In the genomic region with DNA sequence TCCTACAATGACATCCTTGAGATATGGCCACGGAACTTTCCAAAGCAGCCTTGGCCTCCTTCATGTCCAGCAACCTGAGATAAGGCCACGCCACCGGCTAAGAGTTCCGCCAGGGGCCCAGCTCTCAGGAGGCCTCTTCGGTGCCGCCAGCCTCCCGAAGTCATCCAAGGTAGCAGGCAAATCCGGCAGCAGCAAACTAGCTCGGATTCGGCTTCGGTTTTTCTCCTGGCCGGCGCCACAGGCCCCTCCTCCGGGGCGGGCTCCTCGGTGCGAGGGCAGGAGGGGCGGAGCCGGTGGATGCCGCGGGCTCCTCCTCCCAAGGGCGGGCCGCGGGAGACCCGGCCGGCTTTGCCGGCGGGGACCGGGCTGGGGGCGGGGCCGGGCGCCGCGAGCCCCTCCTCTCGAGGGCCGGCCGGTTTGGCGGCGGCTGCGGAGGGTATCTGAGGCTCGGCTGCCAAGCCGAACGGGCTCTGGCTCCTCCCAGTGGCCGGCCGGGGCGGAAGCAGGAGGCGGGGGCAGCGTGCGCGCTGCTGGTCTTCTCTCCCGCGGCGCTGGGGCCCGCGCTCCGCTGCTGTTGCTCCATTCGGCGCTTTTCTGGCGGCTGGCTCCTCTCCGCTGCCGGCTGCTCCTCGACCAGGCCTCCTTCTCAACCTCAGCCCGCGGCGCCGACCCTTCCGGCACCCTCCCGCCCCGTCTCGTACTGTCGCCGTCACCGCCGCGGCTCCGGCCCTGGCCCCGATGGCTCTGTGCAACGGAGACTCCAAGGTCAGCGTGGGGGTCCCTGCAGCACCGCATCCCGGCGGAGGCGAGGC, we compare ENCODE assay signal across 8 cellular contexts. TPM values are rescaled to one million over a fixed set of nuclear protein-coding genes. Genes with fewer than 3 reads are reported as not detected.
A peak's percentile ranks its signal among the peaks of the same experiment; 100 is the strongest.
DNase-seq lines count a peak whose midpoint lies in the region; ATAC-seq, FAIRE-seq and TF ChIP-seq lines count a peak whose summit lies in the region.

A gene (plus strand): TSS at position 518 of the 812 bp plus-strand sequence. CDS start 221 bp downstream, at position 739.

- POLR2A ChIA-PET in AG04450 (lab: Yijun Ruan, JAX): interaction anchor here (1.0 to 1.9 kb wide), 2 partner anchors 17 to 64 kb away, joined by 6 to 7 read pairs; a partner anchor contains a TSS

- H3K27me3 ChIP-seq in AG04450 (ENCODE audit: control insufficient read depth, insufficient read depth, low read length): no peaks in the 10 kb centered on the region
- no peaks in the 10 kb centered on the region for H3K27me3 ChIP-seq in bronchial epithelial cell (ENCODE audit: control insufficient read depth, insufficient read depth, low read length)

- H3K9me3 ChIP-seq in AG04450 (ENCODE audit: control insufficient read depth, insufficient read depth, low read length): no peaks in the 10 kb centered on the region; the same call in 1 of the 2 replicates

- CTCF ChIA-PET in AG04450 (lab: Charles Lee): interaction anchor here (0.5 to 1.2 kb wide), 7 partner anchors 8 to 65 kb away, joined by 3 to 4 read pairs (median 3); a partner anchor contains a TSS

- H3K36me3 ChIP-seq in bronchial epithelial cell (ENCODE audit: control insufficient read depth, insufficient read depth, low read length): no peaks in the 10 kb centered on the region

- ATAC-seq in GM18907 (IDR thresholded peaks at IDR 0.05; ENCODE audit: unreplicated experiment): peak; percentile 94
- ATAC-seq in HG03159 (IDR thresholded peaks at IDR 0.05; ENCODE audit: unreplicated experiment): peak; percentile 88

- DNase-seq in AG04450 (ENCODE audit: low read depth, low spot score) (peak; percentile 78), NCI-H2227 (lab: John Stamatoyannopoulos, UW; ENCODE audit: unreplicated experiment) (peak; percentile 95), bronchial epithelial cell (ENCODE audit: low read depth) (peak; percentile 78), iPS-NIHi7 (ENCODE audit: extremely low spot score) (peak; percentile 96), smooth muscle cell of the brain vasculature (ENCODE audit: low read depth, low spot score) (peak; percentile 79)

- peak within 1 kb of the TSS; percentile 87 for H3K4me3 ChIP-seq in AG04450 (ENCODE audit: low read depth, low read length)
- H3K4me3 ChIP-seq in WI38 (ENCODE audit: low read depth, low read length): peak within 1 kb of the TSS; percentile 90
- peak within 1 kb of the TSS; percentile 99 for H3K4me3 ChIP-seq in bronchial epithelial cell (ENCODE audit: low read depth, low read length)

- TF ChIP-seq CTCF in AG04450 (IDR thresholded peaks at IDR 0.05; ENCODE audit: low read depth, low read length) (peak; percentile 28; the same call in 1 of the 2 replicates), WI38 (IDR thresholded peaks at IDR 0.05; ENCODE audit: low read depth, low read length) (no peak), bronchial epithelial cell (IDR thresholded peaks at IDR 0.05; ENCODE audit: insufficient read depth, low read length, severe bottlenecking) (peak; percentile 59)

- H3K27ac ChIP-seq in AG04450 (ENCODE audit: low read depth, low read length): peak within 1 kb of the TSS; percentile 77

- no peak for FAIRE-seq in bronchial epithelial cell (lab: Jason Lieb, UNC)

RNA-seq across cellular contexts. Expression of the gene that starts here (rescaled TPM):
- 43.9 and 69.2 TPM in 2 replicates for polyA plus RNA-seq in AG04450 (2011; rRNA removed)
- 28.6 and 54.0 TPM in 2 replicates for polyA minus RNA-seq in AG04450 (2011; rRNA and poly(A)+ RNA removed)
- total RNA-seq in bronchial epithelial cell: 17.5 and 29.5 TPM in 2 replicates

Comparison
In these comparisons a context has a peak if more than half of its experiments do, and no peak if none do; other contexts are left out.
1. Peak in every context shown above with its lines: DNase-seq, ATAC-seq, H3K4me3 ChIP-seq and H3K27ac ChIP-seq.